In genomic region chr6:14925025-14925595, GRCh38 we compare ENCODE assay signal across 16 cellular contexts.
DNase-seq lines count a peak whose midpoint lies in the region; TF ChIP-seq lines count a peak whose summit lies in the region.
"Had no signal": no experiment of that assay in that cellular context is flagged by ENCODE, and none has a peak within 500 bp of the region (broad histone marks: within the 10 kb centered on the region; RNA-seq: fewer than 3 reads in every experiment).

No MANE protein-coding gene starts in this region.

- no peak for TF ChIP-seq EP300 in tibial nerve (IDR thresholded peaks at IDR 0.05)

- H3K27me3 ChIP-seq in hepatocyte, result no peaks in the 10 kb centered on the region
- no peaks in the 10 kb centered on the region for H3K27me3 ChIP-seq in skeletal muscle tissue (ENCODE audit: control insufficient read depth in 3 of 3, insufficient read depth in 3 of 3, low read length in 3 of 3)
- H3K27me3 ChIP-seq in tibial nerve, result no peaks in the 10 kb centered on the region
- H3K27me3 ChIP-seq: body of pancreas, ovary, suprapubic skin had no signal

- TF ChIP-seq POLR2A in tibial nerve (IDR thresholded peaks at IDR 0.05), result no peak

- no peaks in the 10 kb centered on the region for H3K9me2 ChIP-seq in hepatocyte (replicated peaks; ENCODE audit: insufficient read depth)

- no peaks in the 10 kb centered on the region for H3K36me3 ChIP-seq in hepatocyte (replicated peaks; ENCODE audit: insufficient read depth, low read depth)
- H3K36me3 ChIP-seq in skeletal muscle tissue (ENCODE audit: control insufficient read depth in 3 of 3, insufficient read depth in 3 of 3, low read length in 3 of 3), result no peaks in the 10 kb centered on the region
- no peaks in the 10 kb centered on the region for H3K36me3 ChIP-seq in tibial nerve
- H3K36me3 ChIP-seq: ovary, suprapubic skin had no signal

- TF ChIP-seq CTCF in hepatocyte (IDR thresholded peaks at IDR 0.05; ENCODE audit: poor library complexity), result no peak
- TF ChIP-seq CTCF in tibial nerve (IDR thresholded peaks at IDR 0.05), result no peak

- DNase-seq in NCI-H748 (lab: John Stamatoyannopoulos, UW; ENCODE audit: unreplicated experiment), result peak; percentile 22
- no peak for DNase-seq in NCI-H748 treated with DMSO at 0.1 percent for 48 hours (lab: John Stamatoyannopoulos, UW)
- DNase-seq in NCI-H82 (lab: John Stamatoyannopoulos, UW), result peak; percentile 69
- DNase-seq in hepatocyte (ENCODE audit: low spot score), result no peak
- no peak for DNase-seq in tibial nerve (ENCODE audit: low spot score in 2 of 2)
- DNase-seq in GDM1 (lab: John Stamatoyannopoulos, UW), result no peak
- DNase-seq in GM03348 (ENCODE audit: low spot score), result no peak
- DNase-seq: activated CD4-positive, alpha-beta T cell treated with anti-CD3 and anti-CD28 coated beads for 4 hours; activated CD8-positive, alpha-beta memory T cell treated with anti-CD3 and anti-CD28 coated beads, Interleukin-2, amount 10 ng/mL, durations not matched to agents 7 days and 5 days; Calu3; mammary epithelial cell; right cardiac atrium had no signal

- no peak overlapping the region for H2AFZ ChIP-seq in hepatocyte

- H3K9me3 ChIP-seq in hepatocyte (ENCODE audit: low read depth) (no peaks in the 10 kb centered on the region), skeletal muscle tissue (ENCODE audit: control insufficient read depth in 3 of 3, low read length in 3 of 3) (no peaks in the 10 kb centered on the region), tibial nerve (no peaks in the 10 kb centered on the region)
- H3K9me3 ChIP-seq: body of pancreas, ovary, suprapubic skin had no signal

- H3K27ac ChIP-seq in hepatocyte (peak overlapping the region; percentile 23), skeletal muscle tissue (ENCODE audit: low read depth, low read length) (peak overlapping the region; percentile 38), tibial nerve (peak overlapping the region in 2 of 4 donors; percentile 30 to 84)
- H3K27ac ChIP-seq: body of pancreas, ovary, suprapubic skin had no signal

- H3K4me1 ChIP-seq in hepatocyte (ENCODE audit: insufficient read depth) (peaks cover 12% of the 10 kb centered on the region), skeletal muscle tissue (ENCODE audit: control insufficient read depth in 3 of 3, insufficient read depth in 3 of 3, low read length in 3 of 3) (peaks cover 40 to 46% (median 43%) of the 10 kb centered on the region in 3 donors), tibial nerve (peaks cover 0 to 42% (median 26%) of the 10 kb centered on the region in 4 donors)
- H3K4me1 ChIP-seq: body of pancreas had no signal

- H4K20me1 ChIP-seq in hepatocyte (ENCODE audit: insufficient read depth, poor library complexity, severe bottlenecking), result no peaks in the 10 kb centered on the region

- H3K79me2 ChIP-seq in hepatocyte, result no peaks in the 10 kb centered on the region

- H3K4me3 ChIP-seq in hepatocyte, result no peak overlapping the region
- H3K4me3 ChIP-seq in skeletal muscle tissue (ENCODE audit: low read length in 3 of 3), result peak overlapping the region in 2 of 3 donors; percentile 27 to 56
- H3K4me3 ChIP-seq in tibial nerve, result no peak overlapping the region
- H3K4me3 ChIP-seq: body of pancreas, ovary, suprapubic skin had no signal

- H3K9ac ChIP-seq in skeletal muscle tissue (ENCODE audit: low read depth in 1 of 3, low read length in 3 of 3), result peak overlapping the region in 2 of 3 donors; percentile 63

- H3K4me2 ChIP-seq in hepatocyte, result peak overlapping the region; percentile 16

- WGBS in hepatocyte (ENCODE audit: low lambda C conversion rate, missing lambda C conversion rate), result 42% methylated on average over 5 of the region's 5 CpGs
- 37 to 40% methylated on average over 5 of the region's 5 CpGs for WGBS in tibial nerve, 2 donors

Comparison
In these comparisons a context has a peak if more than half of its experiments do, and no peak if none do; other contexts are left out.
1. DNase-seq: peak in NCI-H748 (single experiment) and NCI-H82 (single experiment); none in NCI-H748 treated with DMSO at 0.1 percent for 48 hours (single experiment), hepatocyte (single experiment), tibial nerve (0 of 2), GDM1 (single experiment) and GM03348 (single experiment).
2. H3K4me3 ChIP-seq: peak in skeletal muscle tissue (2 of 3); none in hepatocyte (single experiment) and tibial nerve (0 of 4).